Comparison of ENCODE assay signal across 11 cellular contexts in genomic region chr10:60384708-60385398, GRCh38. TPM values are rescaled to one million over a fixed set of nuclear protein-coding genes. Genes with fewer than 3 reads are reported as not detected.
A peak's percentile ranks its signal among the peaks of the same experiment; 100 is the strongest.
DNase-seq lines count a peak whose midpoint lies in the region; ATAC-seq and TF ChIP-seq lines count a peak whose summit lies in the region.
"Had no signal": no experiment of that assay in that cellular context is flagged by ENCODE, and none has a peak within 500 bp of the region (broad histone marks: within the 10 kb centered on the region; RNA-seq: fewer than 3 reads in every experiment).

No MANE protein-coding gene starts in this region.

- H3K9me3 ChIP-seq in DOHH2 (ENCODE audit: control insufficient read depth, insufficient read depth, low read length): no peaks in the 10 kb centered on the region
- H3K9me3 ChIP-seq in OCI-LY1 (ENCODE audit: low read length): no peaks in the 10 kb centered on the region
- H3K9me3 ChIP-seq in WERI-Rb-1 (ENCODE audit: severe bottlenecking): no peaks in the 10 kb centered on the region
- H3K9me3 ChIP-seq in testis: no peaks in the 10 kb centered on the region

- peaks cover 71% of the 10 kb centered on the region for H3K4me1 ChIP-seq in DOHH2 (ENCODE audit: control insufficient read depth, low read length)
- H3K4me1 ChIP-seq in OCI-LY1 (ENCODE audit: insufficient read depth, low read length, severe bottlenecking): peaks cover 90% of the 10 kb centered on the region
- H3K4me1 ChIP-seq in testis: no peaks in the 10 kb centered on the region

- DNase-seq in epidermal melanocyte (ENCODE audit: insufficient read length, low spot score) (peak; percentile 62), omental fat pad (ENCODE audit: low spot score) (no peak), WERI-Rb-1 (no peak), testis (no peak)
- DNase-seq: H9; kidney; stimulated activated CD4-positive, alpha-beta T cell treated with anti-CD3 and anti-CD28 coated beads, Interleukin-2, amount 100 ng/mL, for 48 hours had no signal

- peaks cover 99% of the 10 kb centered on the region for H3K79me2 ChIP-seq in DOHH2 (ENCODE audit: control insufficient read depth, low read length)
- peaks cover 90% of the 10 kb centered on the region for H3K79me2 ChIP-seq in OCI-LY1 (ENCODE audit: insufficient read depth, low read length)

- H3K27ac ChIP-seq in DOHH2 (ENCODE audit: low read depth, low read length) (no peak overlapping the region), OCI-LY1 (ENCODE audit: low read depth, low read length, poor library complexity, severe bottlenecking) (peak overlapping the region; percentile 36), WERI-Rb-1 (no peak overlapping the region), testis (no peak overlapping the region)

- no peaks in the 10 kb centered on the region for H4K20me1 ChIP-seq in DOHH2 (ENCODE audit: control insufficient read depth, insufficient read depth, low read depth, low read length)
- no peaks in the 10 kb centered on the region for H4K20me1 ChIP-seq in OCI-LY1 (ENCODE audit: insufficient read depth, low read length)

- H3F3A ChIP-seq in DOHH2 (ENCODE audit: control insufficient read depth, insufficient read depth) (peaks cover 13% of the 10 kb centered on the region; the same call in 1 of the 2 replicates), OCI-LY1 (ENCODE audit: insufficient read depth, low read length) (no peaks in the 10 kb centered on the region)

- H3K9ac ChIP-seq in OCI-LY1 (ENCODE audit: low read length): peak overlapping the region; percentile 17; the same call in 1 of the 2 replicates

- ATAC-seq in omental fat pad (ENCODE audit: low FRiP score) (peak; percentile 93), GM21528 (IDR thresholded peaks at IDR 0.05; ENCODE audit: low FRiP score, unreplicated experiment) (no peak), HG02885 (IDR thresholded peaks at IDR 0.05; ENCODE audit: poor library complexity, unreplicated experiment) (no peak)

- peak overlapping the region; percentile 89 for H3K4me2 ChIP-seq in DOHH2 (ENCODE audit: low read length)
- peak overlapping the region; percentile 37; the same call in 1 of the 2 replicates for H3K4me2 ChIP-seq in OCI-LY1 (ENCODE audit: low read length)

- peaks cover 55% of the 10 kb centered on the region for H3K36me3 ChIP-seq in DOHH2 (ENCODE audit: control insufficient read depth, low read length)
- H3K36me3 ChIP-seq in OCI-LY1 (ENCODE audit: insufficient read depth, low read length): no peaks in the 10 kb centered on the region
- no peaks in the 10 kb centered on the region for H3K36me3 ChIP-seq in WERI-Rb-1
- H3K36me3 ChIP-seq in testis (ENCODE audit: low read depth, missing control alignments): no peaks in the 10 kb centered on the region

- no peak for TF ChIP-seq CTCF in DOHH2 (IDR thresholded peaks at IDR 0.05; ENCODE audit: low read depth, low read length, poor library complexity, severe bottlenecking)
- TF ChIP-seq CTCF in OCI-LY1 (IDR thresholded peaks at IDR 0.05; ENCODE audit: low read length): no peak
- no peak for TF ChIP-seq CTCF in omental fat pad (IDR thresholded peaks at IDR 0.05)
- no peak for TF ChIP-seq CTCF in WERI-Rb-1 (IDR thresholded peaks at IDR 0.05; ENCODE audit: low read depth, low read length)
- TF ChIP-seq CTCF in testis (IDR thresholded peaks at IDR 0.05): no peak

- TF ChIP-seq POLR2A in testis (IDR thresholded peaks at IDR 0.05): no peak

- WGBS in testis, 2 donors: 67 to 68% methylated on average over 5 of the region's 5 CpGs

- H2AFZ ChIP-seq in OCI-LY1 (ENCODE audit: low read length): no peak overlapping the region

- no peaks in the 10 kb centered on the region for H3K9me2 ChIP-seq in DOHH2 (replicated peaks; ENCODE audit: control insufficient read depth, low read length)
- H3K9me2 ChIP-seq in OCI-LY1 (ENCODE audit: low read depth, low read length): no peaks in the 10 kb centered on the region

- peak overlapping the region; percentile 93 for H3K4me3 ChIP-seq in DOHH2 (ENCODE audit: low read length)
- peak overlapping the region; percentile 75 for H3K4me3 ChIP-seq in OCI-LY1 (ENCODE audit: low read depth, low read length, poor library complexity, severe bottlenecking)
- no peak overlapping the region for H3K4me3 ChIP-seq in WERI-Rb-1 (ENCODE audit: low read depth, low read length)
- no peak overlapping the region for H3K4me3 ChIP-seq in testis

- no peaks in the 10 kb centered on the region for H3K27me3 ChIP-seq in DOHH2 (ENCODE audit: control insufficient read depth, low read length)
- H3K27me3 ChIP-seq in OCI-LY1 (ENCODE audit: insufficient read depth, low read length): no peaks in the 10 kb centered on the region
- no peaks in the 10 kb centered on the region for H3K27me3 ChIP-seq in WERI-Rb-1 (ENCODE audit: insufficient read depth, low read depth, severe bottlenecking)
- H3K27me3 ChIP-seq in testis: no peaks in the 10 kb centered on the region

- intact Hi-C loops in testis (cut with DNase I; ENCODE audit: low total_unique reads): no loop called here

RNA-seq across cellular contexts. Expression of gene ANK3, which starts 4.8 kb away (rescaled TPM):
- total RNA-seq in omental fat pad: 10 to 100 TPM; 10.5 to 22.5 (median 13.3) TPM
- total RNA-seq in testis: 10 to 100 TPM; 38.6 to 39.9 TPM
- polyA plus RNA-seq in testis (ENCODE audit: insufficient read depth, low read depth, low replicate concordance): 23.5 TPM

Comparison
In these comparisons a context has a peak if more than half of its experiments do, and no peak if none do; other contexts are left out.
1. H3K4me3 ChIP-seq: peak in DOHH2 (single experiment) and OCI-LY1 (single experiment); none in WERI-Rb-1 (single experiment) and testis (0 of 2).